Comparison of ENCODE assay signal across 9 cellular contexts in the genomic region with DNA sequence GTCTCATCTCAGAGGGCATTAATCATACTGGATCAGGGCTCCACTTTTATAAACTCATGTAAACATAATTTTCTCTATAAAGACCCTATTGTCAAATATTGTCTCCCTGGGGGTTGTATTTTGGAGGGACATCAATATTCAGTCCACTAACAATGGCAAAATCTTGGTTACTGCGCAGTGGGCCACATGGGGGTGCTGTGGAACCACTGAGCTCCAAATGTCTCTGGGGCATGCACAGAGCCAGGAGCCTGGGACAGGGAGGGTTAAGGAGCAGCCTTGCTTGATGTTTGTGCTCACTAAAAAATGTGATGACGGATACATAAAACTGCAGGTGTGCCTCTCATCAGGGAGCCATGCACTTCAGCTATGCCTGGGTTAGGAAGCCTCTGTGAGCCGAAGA.
DNase-seq lines count a peak whose midpoint lies in the region; ATAC-seq and TF ChIP-seq lines count a peak whose summit lies in the region.
"Had no signal": no experiment of that assay in that cellular context is flagged by ENCODE, and none has a peak within 500 bp of the region (broad histone marks: within the 10 kb centered on the region; RNA-seq: fewer than 3 reads in every experiment).

No MANE protein-coding gene starts in this region.

- CTCF ChIA-PET in HCT116 (lab: Charles Lee): interaction anchor here (0.7 to 3.8 kb wide), 14 partner anchors 11 to 344 kb away, joined by 3 to 33 read pairs (median 4); no protein-coding TSS in a partner anchor

- RAD21 ChIA-PET in HCT116 (lab: Charles Lee; ENCODE audit: low non-redundant PET in 1 of 2, low total read pairs in 2 of 2, uncharacterized antibody in 2 of 2, unreplicated experiment in 2 of 2): no interaction called here

- H3K27ac Mint-ChIP-seq in activated CD4-positive, alpha-beta T cell treated with anti-CD3 and anti-CD28 coated beads, Interleukin-2, amount 10 ng/mL, durations not matched to agents 24 days and 14 days: peak overlapping the region; percentile 69

- peak; percentile 41 to 73 (median 72); a peak in 5 of 6 replicates for TF ChIP-seq CTCF in HCT116 (IDR thresholded peaks at IDR 0.05 in 2 of 3, conservative IDR thresholded peaks at IDR 0.05 in 1 of 3; ENCODE audit: borderline replicate concordance in 1 of 3, insufficient read depth in 1 of 3, low read depth in 2 of 3, low read length in 2 of 3)
- TF ChIP-seq CTCF in fibroblast of the aortic adventitia (IDR thresholded peaks at IDR 0.05; ENCODE audit: insufficient read depth, low read length): peak; percentile 16

- POLR2A ChIA-PET in HCT116 (lab: Charles Lee): no interaction called here

- no peak overlapping the region for H3K4me2 ChIP-seq in HCT116 (ENCODE audit: low read length)

- ATAC-seq in HCT116 (peak; percentile 77), HG03135 (IDR thresholded peaks at IDR 0.05; ENCODE audit: unreplicated experiment) (no peak), HG02981 (IDR thresholded peaks at IDR 0.05; ENCODE audit: unreplicated experiment) (no peak)
- ATAC-seq: sciatic nerve had no signal

- intact Hi-C loops in HCT116 (cut with micrococcal nuclease): no loop called here
- intact Hi-C loops in activated CD4-positive, alpha-beta T cell treated with anti-CD3 and anti-CD28 coated beads, Interleukin-2, amount 10 ng/mL, durations not matched to agents 24 days and 14 days (cut with micrococcal nuclease): loop anchor here (1.0 to 10.0 kb wide), 2 partner anchors 490 to 895 kb away; no protein-coding TSS in a partner anchor

- no peak overlapping the region for H3K27ac ChIP-seq in HCT116 (ENCODE audit: low read depth, low read length)

- no peaks in the 10 kb centered on the region for H3K9me2 ChIP-seq in HCT116 (ENCODE audit: insufficient read depth)

- peaks cover 24% of the 10 kb centered on the region for H3K27me3 Mint-ChIP-seq in activated CD4-positive, alpha-beta T cell treated with anti-CD3 and anti-CD28 coated beads, Interleukin-2, amount 10 ng/mL, durations not matched to agents 24 days and 14 days

- no peaks in the 10 kb centered on the region for H4K20me1 ChIP-seq in HCT116 (ENCODE audit: insufficient read depth)

- peak; percentile 40 for TF ChIP-seq RAD21 in HCT116 (IDR thresholded peaks at IDR 0.05; ENCODE audit: low read depth)

- H3K4me3 ChIP-seq in HCT116 (replicated peaks in 1 of 2; ENCODE audit: low read depth in 1 of 2, low read length in 2 of 2): no peak overlapping the region
- H3K4me3 ChIP-seq in fibroblast of the aortic adventitia (ENCODE audit: low read depth, low read length): no peak overlapping the region

- H3K79me2 ChIP-seq in HCT116 (ENCODE audit: insufficient read depth, low read length): no peaks in the 10 kb centered on the region

- peaks cover 12% of the 10 kb centered on the region; the same call in 1 of the 2 replicates for H3K27me3 ChIP-seq in HCT116 (ENCODE audit: insufficient read depth, low read length)

- peak overlapping the region; percentile 53 for H3K4me3 Mint-ChIP-seq in activated CD4-positive, alpha-beta T cell treated with anti-CD3 and anti-CD28 coated beads, Interleukin-2, amount 10 ng/mL, durations not matched to agents 24 days and 14 days

- peaks cover 4% of the 10 kb centered on the region for H3K4me1 Mint-ChIP-seq in activated CD4-positive, alpha-beta T cell treated with anti-CD3 and anti-CD28 coated beads, Interleukin-2, amount 10 ng/mL, durations not matched to agents 24 days and 14 days

- no peaks in the 10 kb centered on the region for H3K9me3 Mint-ChIP-seq in activated CD4-positive, alpha-beta T cell treated with anti-CD3 and anti-CD28 coated beads, Interleukin-2, amount 10 ng/mL, durations not matched to agents 24 days and 14 days

- no peak for TF ChIP-seq POLR2A in HCT116 (IDR thresholded peaks at IDR 0.05; ENCODE audit: borderline replicate concordance, extremely low read depth, insufficient read depth, insufficient read length)

- H3K9me3 ChIP-seq in HCT116 (ENCODE audit: control insufficient read depth in 1 of 2, insufficient read depth in 1 of 2, low read depth in 1 of 2, low read length in 2 of 2): no peaks in the 10 kb centered on the region

- DNase-seq in ACHN (peak; percentile 21), HCT116 (ENCODE audit: low read depth, low spot score) (no peak), fibroblast of the aortic adventitia (ENCODE audit: low read depth) (no peak), germinal center (ENCODE audit: low spot score) (no peak), T1000 (lab: John Stamatoyannopoulos, UW) (no peak)
- DNase-seq in activated CD4-positive, alpha-beta T cell treated with anti-CD3 and anti-CD28 coated beads, Interleukin-2, amount 10 ng/mL, durations not matched to agents 24 days and 14 days: peak; percentile 79

- H3K36me3 ChIP-seq in HCT116 (ENCODE audit: control insufficient read depth in 1 of 2, insufficient read depth in 2 of 2, low read length in 2 of 2): no peaks in the 10 kb centered on the region

- no peak overlapping the region for H3K9ac ChIP-seq in HCT116 (ENCODE audit: low read length)

- H3K4me1 ChIP-seq in HCT116 (ENCODE audit: control insufficient read depth in 1 of 2, insufficient read depth in 2 of 2, low read length in 2 of 2): peaks cover 0 to 6% of the 10 kb centered on the region in 2 experiments; a peak in 1 of 4 replicates

- BruUV-seq in HCT116 (replicated peaks; lab: Mats Ljungman, UMichigan): no TSS peak

- H3K36me3 Mint-ChIP-seq in activated CD4-positive, alpha-beta T cell treated with anti-CD3 and anti-CD28 coated beads, Interleukin-2, amount 10 ng/mL, durations not matched to agents 24 days and 14 days (ENCODE audit: low read depth): no peaks in the 10 kb centered on the region

- no peak overlapping the region for H2AFZ ChIP-seq in HCT116 (ENCODE audit: low read depth, low read length, poor library complexity, severe bottlenecking)

- in situ Hi-C loops in ACHN (cut with HindIII; ENCODE audit: low pct_ligation_motif_present, low pct_unique_long_range_greater_than_20kb, low sequenced_read_pairs): no loop called here

TF ChIP-seq in HCT116, 20 proteins besides CTCF, POLR2A, EP300 and RAD21:
- no peak for TF ChIP-seq EGR1 (IDR thresholded peaks at IDR 0.05; ENCODE audit: low read depth)
- TF ChIP-seq POLR2AphosphoS5 (IDR thresholded peaks at IDR 0.05; ENCODE audit: low read depth, low read length): no peak
- TF ChIP-seq, protein P1, sequence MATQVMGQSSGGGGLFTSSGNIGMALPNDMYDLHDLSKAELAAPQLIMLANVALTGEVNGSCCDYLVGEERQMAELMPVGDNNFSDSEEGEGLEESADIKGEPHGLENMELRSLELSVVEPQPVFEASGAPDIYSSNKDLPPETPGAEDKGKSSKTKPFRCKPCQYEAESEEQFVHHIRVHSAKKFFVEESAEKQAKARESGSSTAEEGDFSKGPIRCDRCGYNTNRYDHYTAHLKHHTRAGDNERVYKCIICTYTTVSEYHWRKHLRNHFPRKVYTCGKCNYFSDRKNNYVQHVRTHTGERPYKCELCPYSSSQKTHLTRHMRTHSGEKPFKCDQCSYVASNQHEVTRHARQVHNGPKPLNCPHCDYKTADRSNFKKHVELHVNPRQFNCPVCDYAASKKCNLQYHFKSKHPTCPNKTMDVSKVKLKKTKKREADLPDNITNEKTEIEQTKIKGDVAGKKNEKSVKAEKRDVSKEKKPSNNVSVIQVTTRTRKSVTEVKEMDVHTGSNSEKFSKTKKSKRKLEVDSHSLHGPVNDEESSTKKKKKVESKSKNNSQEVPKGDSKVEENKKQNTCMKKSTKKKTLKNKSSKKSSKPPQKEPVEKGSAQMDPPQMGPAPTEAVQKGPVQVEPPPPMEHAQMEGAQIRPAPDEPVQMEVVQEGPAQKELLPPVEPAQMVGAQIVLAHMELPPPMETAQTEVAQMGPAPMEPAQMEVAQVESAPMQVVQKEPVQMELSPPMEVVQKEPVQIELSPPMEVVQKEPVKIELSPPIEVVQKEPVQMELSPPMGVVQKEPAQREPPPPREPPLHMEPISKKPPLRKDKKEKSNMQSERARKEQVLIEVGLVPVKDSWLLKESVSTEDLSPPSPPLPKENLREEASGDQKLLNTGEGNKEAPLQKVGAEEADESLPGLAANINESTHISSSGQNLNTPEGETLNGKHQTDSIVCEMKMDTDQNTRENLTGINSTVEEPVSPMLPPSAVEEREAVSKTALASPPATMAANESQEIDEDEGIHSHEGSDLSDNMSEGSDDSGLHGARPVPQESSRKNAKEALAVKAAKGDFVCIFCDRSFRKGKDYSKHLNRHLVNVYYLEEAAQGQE (IDR thresholded peaks at IDR 0.05; ENCODE audit: low read depth): no peak
- no peak for TF ChIP-seq SRF (IDR thresholded peaks at IDR 0.05; ENCODE audit: low read depth)
- TF ChIP-seq FOSL1 (IDR thresholded peaks at IDR 0.05; ENCODE audit: low read depth): no peak
- TF ChIP-seq SP1 (IDR thresholded peaks at IDR 0.05; ENCODE audit: low read depth): no peak
- no peak for TF ChIP-seq EZH2 (IDR thresholded peaks at IDR 0.05)
- no peak for TF ChIP-seq SIN3A (IDR thresholded peaks at IDR 0.05; ENCODE audit: low read depth)
- TF ChIP-seq ZFX (IDR thresholded peaks at IDR 0.05): no peak
- TF ChIP-seq ELF1 (IDR thresholded peaks at IDR 0.05; ENCODE audit: borderline replicate concordance, low read depth): no peak
- no peak for TF ChIP-seq CBX3 (IDR thresholded peaks at IDR 0.05; ENCODE audit: low read depth)

Comparison
In these comparisons a context has a peak if more than half of its experiments do, and no peak if none do; other contexts are left out.
1. DNase-seq: peak in ACHN (single experiment) and activated CD4-positive, alpha-beta T cell treated with anti-CD3 and anti-CD28 coated beads, Interleukin-2, amount 10 ng/mL, durations not matched to agents 24 days and 14 days (single experiment); none in HCT116 (single experiment), fibroblast of the aortic adventitia (single experiment), germinal center (single experiment) and T1000 (single experiment).